Comparison of ENCODE assay signal across 18 cellular contexts in genomic region chrX:96924581-96924980, GRCh38.
"Had no signal": no experiment of that assay in that cellular context is flagged by ENCODE, and none has a peak within 500 bp of the region (broad histone marks: within the 10 kb centered on the region; RNA-seq: fewer than 3 reads in every experiment).

No MANE protein-coding gene starts in this region.

- DNase-seq: cortex of kidney; effector memory CD8-positive, alpha-beta T cell; erythroblast; foreskin melanocyte; heart left ventricle; hippocampal formation; left colon; left ventricle myocardium superior; mesendoderm; naive thymus-derived CD4-positive, alpha-beta T cell; right cardiac atrium; small intestine; stimulated activated CD4-positive, alpha-beta T cell treated with anti-CD3 and anti-CD28 coated beads, Interleukin-2, amount 100 ng/mL, for 48 hours; stimulated activated CD8-positive, alpha-beta memory T cell treated with anti-CD3 and anti-CD28 coated beads, Interleukin-4, amount 100 ng/mL, for 48 hours; stimulated activated naive CD8-positive, alpha-beta T cell treated with anti-CD3 and anti-CD28 coated beads, Interleukin-15, Interleukin-2, amounts not matched to agents 100 U/mL and 50 U/mL, for 24 hours; tibial artery; upper lobe of left lung; uterus had no signal
